In the genomic region with DNA sequence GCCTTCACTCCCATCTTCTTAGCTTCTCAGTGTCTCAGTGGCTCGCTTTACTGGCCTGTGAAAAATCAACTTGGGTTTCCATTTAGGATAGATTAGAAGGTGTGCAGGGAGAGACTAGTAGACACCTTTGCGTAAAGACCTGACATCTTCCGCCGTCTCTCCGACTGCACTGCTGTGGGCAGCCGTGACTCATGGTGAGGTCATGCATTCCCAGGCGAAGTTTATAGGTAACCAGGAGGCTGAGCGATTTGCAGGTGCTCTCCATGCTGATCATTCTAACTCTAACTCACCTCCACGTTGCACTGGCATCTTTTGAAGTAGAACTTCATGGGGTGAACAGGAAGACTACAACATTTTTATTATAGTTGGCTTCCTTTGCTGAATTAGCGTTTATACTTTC, we compare ENCODE assay signal across 1 cellular context.
TF ChIP-seq lines count a peak whose summit lies in the region.

No MANE protein-coding gene starts in this region.

TF ChIP-seq in HEK293, 187 proteins besides CTCF, POLR2A, EP300 and RAD21 (continued from another document):
- TF ChIP-seq HIC1 (tag by site-specific recombination; IDR thresholded peaks at IDR 0.05) (peak; percentile 53), FEZF1 (tag by site-specific recombination; IDR thresholded peaks at IDR 0.05) (no peak), WT1 (tag by site-specific recombination; IDR thresholded peaks at IDR 0.05) (no peak), MYNN (tag by site-specific recombination; IDR thresholded peaks at IDR 0.05; ENCODE audit: borderline replicate concordance) (no peak), ZNF280C (tag by site-specific recombination; IDR thresholded peaks at IDR 0.05) (no peak), ZNF132 (tag by site-specific recombination; IDR thresholded peaks at IDR 0.05; ENCODE audit: borderline replicate concordance) (no peak), ZNF629 (tag by site-specific recombination; IDR thresholded peaks at IDR 0.05) (peak; percentile 74), ZNF202 (tag by site-specific recombination; IDR thresholded peaks at IDR 0.05; ENCODE audit: borderline replicate concordance) (no peak), SP3 (tag by site-specific recombination; IDR thresholded peaks at IDR 0.05) (no peak), GLIS2 (tag by site-specific recombination; IDR thresholded peaks at IDR 0.05) (no peak), ZNF366 (tag by site-specific recombination; conservative IDR thresholded peaks at IDR 0.05) (peak; percentile 66; the same call in 1 of the 2 replicates), ZNF423 (tag by site-specific recombination; IDR thresholded peaks at IDR 0.05) (no peak), ZNF394 (tag by site-specific recombination; IDR thresholded peaks at IDR 0.05; ENCODE audit: borderline replicate concordance) (peak; percentile 48; the same call in 1 of the 2 replicates), EGR2 (tag by site-specific recombination; IDR thresholded peaks at IDR 0.05; ENCODE audit: low read depth) (no peak), ZNF10 (tag by site-specific recombination; IDR thresholded peaks at IDR 0.05) (peak; percentile 46; the same call in 1 of the 2 replicates), GLIS1 (tag by site-specific recombination; IDR thresholded peaks at IDR 0.05) (peak; percentile 70), ZNF138 (tag by site-specific recombination; IDR thresholded peaks at IDR 0.05; ENCODE audit: borderline replicate concordance) (no peak), ZNF670 (tag by site-specific recombination; IDR thresholded peaks at IDR 0.05; ENCODE audit: low read depth) (no peak), OSR2 (tag by site-specific recombination; IDR thresholded peaks at IDR 0.05) (no peak), ZNF184 (tag by site-specific recombination; IDR thresholded peaks at IDR 0.05) (0 out of 2 replicates have a peak, but pooled peaks have one; percentile 37), ZXDB (tag by site-specific recombination; IDR thresholded peaks at IDR 0.05) (no peak), ZNF2 (tag by site-specific recombination; IDR thresholded peaks at IDR 0.05) (no peak), ZNF544 (tag by site-specific recombination; IDR thresholded peaks at IDR 0.05) (no peak)
- TF ChIP-seq, protein P1, sequence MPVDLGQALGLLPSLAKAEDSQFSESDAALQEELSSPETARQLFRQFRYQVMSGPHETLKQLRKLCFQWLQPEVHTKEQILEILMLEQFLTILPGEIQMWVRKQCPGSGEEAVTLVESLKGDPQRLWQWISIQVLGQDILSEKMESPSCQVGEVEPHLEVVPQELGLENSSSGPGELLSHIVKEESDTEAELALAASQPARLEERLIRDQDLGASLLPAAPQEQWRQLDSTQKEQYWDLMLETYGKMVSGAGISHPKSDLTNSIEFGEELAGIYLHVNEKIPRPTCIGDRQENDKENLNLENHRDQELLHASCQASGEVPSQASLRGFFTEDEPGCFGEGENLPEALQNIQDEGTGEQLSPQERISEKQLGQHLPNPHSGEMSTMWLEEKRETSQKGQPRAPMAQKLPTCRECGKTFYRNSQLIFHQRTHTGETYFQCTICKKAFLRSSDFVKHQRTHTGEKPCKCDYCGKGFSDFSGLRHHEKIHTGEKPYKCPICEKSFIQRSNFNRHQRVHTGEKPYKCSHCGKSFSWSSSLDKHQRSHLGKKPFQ (tag by site-specific recombination; IDR thresholded peaks at IDR 0.05) = no peak
TF ChIP-seq in HEK293: peak in this region for 9.
